Comparison of ENCODE assay signal across 23 cellular contexts in the genomic region with DNA sequence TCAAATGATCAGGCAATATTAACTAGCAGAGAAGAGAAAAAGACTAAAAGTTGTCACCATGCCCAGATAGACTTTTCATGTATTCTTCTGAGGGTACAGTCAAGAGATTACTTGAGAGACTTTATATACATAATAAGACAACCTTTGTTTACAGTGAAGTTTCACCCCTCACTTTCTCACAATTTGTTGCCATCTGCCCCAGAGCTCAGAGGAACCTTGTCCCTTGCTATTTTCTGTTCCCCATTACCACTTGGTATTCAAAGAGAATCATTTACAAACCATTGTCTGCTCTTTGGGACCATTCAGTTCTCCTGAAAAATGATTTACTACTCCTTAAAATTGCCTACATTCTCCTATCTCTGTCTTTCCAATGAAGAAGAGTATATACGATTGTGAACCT.
DNase-seq lines count a peak whose midpoint lies in the region; ATAC-seq and TF ChIP-seq lines count a peak whose summit lies in the region.
"Had no signal": no experiment of that assay in that cellular context is flagged by ENCODE, and none has a peak within 500 bp of the region (broad histone marks: within the 10 kb centered on the region; RNA-seq: fewer than 3 reads in every experiment).

No MANE protein-coding gene starts in this region.

- H3K27me3 ChIP-seq in ascending aorta = no peaks in the 10 kb centered on the region
- H3K27me3 ChIP-seq in A673 (replicated peaks; ENCODE audit: insufficient read depth, low read depth, low read length, poor library complexity) = no peaks in the 10 kb centered on the region
- H3K27me3 ChIP-seq: gastroesophageal sphincter had no signal

- CTCF ChIA-PET in A673 (lab: Charles Lee) = no interaction called here

- DNase-seq in ascending aorta (ENCODE audit: low spot score in 2 of 2) (no peak), retina (no peak), A673 (ENCODE audit: low spot score) (no peak)
- DNase-seq: ACHN; activated CD4-positive, alpha-beta T cell treated with anti-CD3 and anti-CD28 coated beads, Interleukin-2, amount 50 U/mL, for 4 hours; activated naive CD4-positive, alpha-beta T cell treated with Interleukin-2 at 50 U/mL for 16 hours; C1 segment of cervical spinal cord; caudate nucleus; kidney glomerular epithelial cell; mammary epithelial cell; NCI-H1417; NCI-H2171 treated with DMSO at 0.1 percent for 48 hours; NCI-H774; occipital lobe; PC-3 had no signal

- intact Hi-C loops in ascending aorta (cut with DNase I) = no loop called here
- intact Hi-C loops in A673 (cut with micrococcal nuclease; ENCODE audit: unreplicated experiment) = no loop called here

- ATAC-seq in GM18867 (IDR thresholded peaks at IDR 0.05; ENCODE audit: unreplicated experiment) = peak; percentile 53
- peak; percentile 54 for ATAC-seq in GM19468 (IDR thresholded peaks at IDR 0.05; ENCODE audit: extremely low read depth, unreplicated experiment)
- peak; percentile 59 for ATAC-seq in HG02798 (IDR thresholded peaks at IDR 0.05; ENCODE audit: poor library complexity, unreplicated experiment)
- ATAC-seq in HG03432 (IDR thresholded peaks at IDR 0.05; ENCODE audit: unreplicated experiment) = peak; percentile 61
- no peak for ATAC-seq in HG02610 (IDR thresholded peaks at IDR 0.05; ENCODE audit: unreplicated experiment)
- ATAC-seq: esophagus mucosa, gastroesophageal sphincter, HepG2, PC-3 had no signal

- POLR2A ChIA-PET in A673 (lab: Charles Lee; ENCODE audit: low non-redundant PET) = no interaction called here

- BruUV-seq in A673 (replicated peaks; lab: Mats Ljungman, UMichigan) = no TSS peak

- TF ChIP-seq CTCF in ascending aorta (IDR thresholded peaks at IDR 0.05) (no peak), A673 (conservative IDR thresholded peaks at IDR 0.05; ENCODE audit: low read depth, low read length) (no peak)

- H3K9me3 ChIP-seq in ascending aorta = no peaks in the 10 kb centered on the region
- no peaks in the 10 kb centered on the region for H3K9me3 ChIP-seq in A673 (ENCODE audit: low read depth, low read length, poor library complexity, severe bottlenecking)
- H3K9me3 ChIP-seq: gastroesophageal sphincter had no signal

- H3K36me3 ChIP-seq in ascending aorta (no peaks in the 10 kb centered on the region), A673 (ENCODE audit: insufficient read depth, low read length, poor library complexity, severe bottlenecking) (no peaks in the 10 kb centered on the region)
- H3K36me3 ChIP-seq: gastroesophageal sphincter had no signal

- H3K4me1 ChIP-seq in ascending aorta (no peaks in the 10 kb centered on the region), A673 (ENCODE audit: insufficient read depth, low read length, poor library complexity, severe bottlenecking) (no peaks in the 10 kb centered on the region)
- H3K4me1 ChIP-seq: gastroesophageal sphincter had no signal

- H3K4me3 ChIP-seq in ascending aorta = no peak overlapping the region
- no peak overlapping the region for H3K4me3 ChIP-seq in A673 (ENCODE audit: low read depth, low read length, poor library complexity, severe bottlenecking)
- H3K4me3 ChIP-seq: gastroesophageal sphincter had no signal

- H3K27ac ChIP-seq in ascending aorta (no peak overlapping the region), A673 (ENCODE audit: low read depth, low read length, poor library complexity, severe bottlenecking) (no peak overlapping the region)
- H3K27ac ChIP-seq: gastroesophageal sphincter had no signal
